Comparison of ENCODE assay signal across 22 cellular contexts in genomic region chr20:60310551-60310950, GRCh38.
"Had no signal": no experiment of that assay in that cellular context is flagged by ENCODE, and none has a peak within 500 bp of the region (broad histone marks: within the 10 kb centered on the region; RNA-seq: fewer than 3 reads in every experiment).

No MANE protein-coding gene starts in this region.

- H3K4me3 Mint-ChIP-seq: naive thymus-derived CD8-positive, alpha-beta T cell; nephron; neural progenitor cell; stimulated activated memory B cell treated with anti-CD40 and anti-IgM and Interleukin-4, amounts not matched to agents 10 μg/mL and 1 μg/mL and 100 μg/mL, for 72 hours; stimulated activated naive CD8-positive, alpha-beta T cell treated with anti-CD3 and anti-CD28 coated beads, Interleukin-15, amount 100 ng/mL, for 72 hours; type B pancreatic cell had no signal

- H3K36me3 Mint-ChIP-seq: naive thymus-derived CD8-positive, alpha-beta T cell; neural progenitor cell; stimulated activated memory B cell treated with anti-CD40 and anti-IgM and Interleukin-4, amounts not matched to agents 10 μg/mL and 1 μg/mL and 100 μg/mL, for 72 hours; type B pancreatic cell had no signal

- H3K27me3 Mint-ChIP-seq: naive thymus-derived CD8-positive, alpha-beta T cell; stimulated activated memory B cell treated with anti-CD40 and anti-IgM and Interleukin-4, amounts not matched to agents 10 μg/mL and 1 μg/mL and 100 μg/mL, for 72 hours; stimulated activated naive CD8-positive, alpha-beta T cell treated with anti-CD3 and anti-CD28 coated beads, Interleukin-15, amount 100 ng/mL, for 72 hours had no signal

- ATAC-seq: left cardiac atrium; left lung; lower lobe of right lung; naive thymus-derived CD8-positive, alpha-beta T cell; right lobe of liver; stimulated activated memory B cell treated with anti-CD40 and anti-IgM and Interleukin-4, amounts not matched to agents 10 μg/mL and 1 μg/mL and 100 μg/mL, for 72 hours; stimulated activated naive CD8-positive, alpha-beta T cell treated with anti-CD3 and anti-CD28 coated beads, Interleukin-15, amount 100 ng/mL, for 72 hours had no signal

- DNase-seq: kidney glomerular epithelial cell; left cardiac atrium; left lung; lower lobe of right lung; mammary epithelial cell; mesenchymal stem cell; naive thymus-derived CD8-positive, alpha-beta T cell; occipital lobe; right lobe of liver; stimulated activated CD4-positive, alpha-beta T cell treated with anti-CD3 and anti-CD28 coated beads, Interleukin-1b, Interleukin-23, amount 100 ng/mL, for 48 hours; stimulated activated CD4-positive, alpha-beta T cell treated with anti-CD3 and anti-CD28 coated beads, Interleukin-2, amount 100 ng/mL, for 48 hours; stimulated activated CD4-positive, alpha-beta T cell treated with anti-CD3 and anti-CD28 coated beads, Interleukin-4, amount 100 ng/mL, for 4 hours; stimulated activated CD8-positive, alpha-beta memory T cell treated with anti-CD3 and anti-CD28 coated beads, Interleukin-4, amount 100 ng/mL, for 48 hours; stimulated activated naive CD4-positive, alpha-beta T cell treated with Interleukin-2 at 50 U/mL for 16 hours; stimulated activated naive CD8-positive, alpha-beta T cell treated with anti-CD3 and anti-CD28 coated beads, Interleukin-15, amount 100 ng/mL, for 72 hours; substantia nigra; uterus had no signal

- H3K9me3 Mint-ChIP-seq: nephron, type B pancreatic cell had no signal

- H3K27ac Mint-ChIP-seq: naive thymus-derived CD8-positive, alpha-beta T cell; nephron; neural progenitor cell; progenitor cell of endocrine pancreas; stimulated activated memory B cell treated with anti-CD40 and anti-IgM and Interleukin-4, amounts not matched to agents 10 μg/mL and 1 μg/mL and 100 μg/mL, for 72 hours; stimulated activated naive CD8-positive, alpha-beta T cell treated with anti-CD3 and anti-CD28 coated beads, Interleukin-15, amount 100 ng/mL, for 72 hours; type B pancreatic cell had no signal

- H3K4me1 Mint-ChIP-seq: nephron; stimulated activated memory B cell treated with anti-CD40 and anti-IgM and Interleukin-4, amounts not matched to agents 10 μg/mL and 1 μg/mL and 100 μg/mL, for 72 hours; stimulated activated naive CD8-positive, alpha-beta T cell treated with anti-CD3 and anti-CD28 coated beads, Interleukin-15, amount 100 ng/mL, for 72 hours had no signal
